ENCODE assay signal across 2 cellular contexts in the genomic region with DNA sequence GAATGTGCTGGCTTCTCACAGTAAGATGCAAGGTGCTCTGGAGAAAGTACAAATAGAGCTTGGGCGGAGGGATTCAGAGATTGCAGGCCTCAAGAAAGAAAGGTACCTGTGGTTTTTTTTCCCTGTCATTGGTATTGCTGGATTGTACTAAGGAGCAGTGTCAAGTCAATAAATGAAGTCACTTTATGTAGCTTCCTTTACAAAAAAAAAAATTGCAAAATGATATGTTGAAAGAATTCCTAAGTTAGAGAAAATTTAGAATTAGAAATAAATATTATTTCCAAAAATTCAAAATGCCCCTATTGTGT.
TF ChIP-seq lines count a peak whose summit lies in the region.

No MANE protein-coding gene starts in this region.

TF ChIP-seq in HCT116, 20 proteins besides CTCF, POLR2A, EP300 and RAD21:
- no peak for TF ChIP-seq CBX3 (IDR thresholded peaks at IDR 0.05; ENCODE audit: low read depth)
- TF ChIP-seq SP1 (IDR thresholded peaks at IDR 0.05; ENCODE audit: low read depth): no peak
- no peak for TF ChIP-seq EZH2 (IDR thresholded peaks at IDR 0.05)
- TF ChIP-seq, protein P1, sequence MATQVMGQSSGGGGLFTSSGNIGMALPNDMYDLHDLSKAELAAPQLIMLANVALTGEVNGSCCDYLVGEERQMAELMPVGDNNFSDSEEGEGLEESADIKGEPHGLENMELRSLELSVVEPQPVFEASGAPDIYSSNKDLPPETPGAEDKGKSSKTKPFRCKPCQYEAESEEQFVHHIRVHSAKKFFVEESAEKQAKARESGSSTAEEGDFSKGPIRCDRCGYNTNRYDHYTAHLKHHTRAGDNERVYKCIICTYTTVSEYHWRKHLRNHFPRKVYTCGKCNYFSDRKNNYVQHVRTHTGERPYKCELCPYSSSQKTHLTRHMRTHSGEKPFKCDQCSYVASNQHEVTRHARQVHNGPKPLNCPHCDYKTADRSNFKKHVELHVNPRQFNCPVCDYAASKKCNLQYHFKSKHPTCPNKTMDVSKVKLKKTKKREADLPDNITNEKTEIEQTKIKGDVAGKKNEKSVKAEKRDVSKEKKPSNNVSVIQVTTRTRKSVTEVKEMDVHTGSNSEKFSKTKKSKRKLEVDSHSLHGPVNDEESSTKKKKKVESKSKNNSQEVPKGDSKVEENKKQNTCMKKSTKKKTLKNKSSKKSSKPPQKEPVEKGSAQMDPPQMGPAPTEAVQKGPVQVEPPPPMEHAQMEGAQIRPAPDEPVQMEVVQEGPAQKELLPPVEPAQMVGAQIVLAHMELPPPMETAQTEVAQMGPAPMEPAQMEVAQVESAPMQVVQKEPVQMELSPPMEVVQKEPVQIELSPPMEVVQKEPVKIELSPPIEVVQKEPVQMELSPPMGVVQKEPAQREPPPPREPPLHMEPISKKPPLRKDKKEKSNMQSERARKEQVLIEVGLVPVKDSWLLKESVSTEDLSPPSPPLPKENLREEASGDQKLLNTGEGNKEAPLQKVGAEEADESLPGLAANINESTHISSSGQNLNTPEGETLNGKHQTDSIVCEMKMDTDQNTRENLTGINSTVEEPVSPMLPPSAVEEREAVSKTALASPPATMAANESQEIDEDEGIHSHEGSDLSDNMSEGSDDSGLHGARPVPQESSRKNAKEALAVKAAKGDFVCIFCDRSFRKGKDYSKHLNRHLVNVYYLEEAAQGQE (IDR thresholded peaks at IDR 0.05; ENCODE audit: low read depth): no peak
- no peak for TF ChIP-seq FOSL1 (IDR thresholded peaks at IDR 0.05; ENCODE audit: low read depth)
- TF ChIP-seq JUND (IDR thresholded peaks at IDR 0.05): no peak
- no peak for TF ChIP-seq EZH2phosphoT487 (IDR thresholded peaks at IDR 0.05; ENCODE audit: borderline replicate concordance)
- no peak for TF ChIP-seq ELF1 (IDR thresholded peaks at IDR 0.05; ENCODE audit: borderline replicate concordance, low read depth)
- TF ChIP-seq YY1 (IDR thresholded peaks at IDR 0.05; ENCODE audit: extremely low read depth, insufficient replicate concordance, low read depth, low read length): no peak
- no peak for TF ChIP-seq ZNF274 (IDR thresholded peaks at IDR 0.05; ENCODE audit: low read depth, low read length)
- TF ChIP-seq, protein P2, sequence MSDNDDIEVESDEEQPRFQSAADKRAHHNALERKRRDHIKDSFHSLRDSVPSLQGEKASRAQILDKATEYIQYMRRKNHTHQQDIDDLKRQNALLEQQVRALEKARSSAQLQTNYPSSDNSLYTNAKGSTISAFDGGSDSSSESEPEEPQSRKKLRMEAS (IDR thresholded peaks at IDR 0.05): no peak
- no peak for TF ChIP-seq TCF7L2 (IDR thresholded peaks at IDR 0.05; ENCODE audit: borderline replicate concordance, extremely low read depth, insufficient read depth, insufficient read length)
- TF ChIP-seq SRF (IDR thresholded peaks at IDR 0.05; ENCODE audit: low read depth): no peak
- no peak for TF ChIP-seq ZFX (IDR thresholded peaks at IDR 0.05)
- TF ChIP-seq, protein P3, sequence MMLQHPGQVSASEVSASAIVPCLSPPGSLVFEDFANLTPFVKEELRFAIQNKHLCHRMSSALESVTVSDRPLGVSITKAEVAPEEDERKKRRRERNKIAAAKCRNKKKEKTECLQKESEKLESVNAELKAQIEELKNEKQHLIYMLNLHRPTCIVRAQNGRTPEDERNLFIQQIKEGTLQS (IDR thresholded peaks at IDR 0.05): no peak
- TF ChIP-seq POLR2AphosphoS5 (IDR thresholded peaks at IDR 0.05; ENCODE audit: low read depth, low read length): no peak
- TF ChIP-seq CEBPB (IDR thresholded peaks at IDR 0.05; ENCODE audit: low read depth): no peak
- TF ChIP-seq EGR1 (IDR thresholded peaks at IDR 0.05; ENCODE audit: low read depth): no peak

TF ChIP-seq in GM12891, 5 proteins besides CTCF, POLR2A, EP300 and RAD21:
- no peak for TF ChIP-seq SPI1 (IDR thresholded peaks at IDR 0.05; ENCODE audit: low read depth, low read length)
- no peak for TF ChIP-seq PAX5 (IDR thresholded peaks at IDR 0.05; ENCODE audit: insufficient read depth, low read length, severe bottlenecking)
- TF ChIP-seq POU2F2 (IDR thresholded peaks at IDR 0.05; ENCODE audit: low read depth, low read length): no peak
- TF ChIP-seq TAF1 (IDR thresholded peaks at IDR 0.05; ENCODE audit: low read depth, low read length): no peak
- TF ChIP-seq POLR2AphosphoS5 (IDR thresholded peaks at IDR 0.05; ENCODE audit: low read depth, low read length): no peak
